ENCODE assay signal across 22 cellular contexts in the genomic region with DNA sequence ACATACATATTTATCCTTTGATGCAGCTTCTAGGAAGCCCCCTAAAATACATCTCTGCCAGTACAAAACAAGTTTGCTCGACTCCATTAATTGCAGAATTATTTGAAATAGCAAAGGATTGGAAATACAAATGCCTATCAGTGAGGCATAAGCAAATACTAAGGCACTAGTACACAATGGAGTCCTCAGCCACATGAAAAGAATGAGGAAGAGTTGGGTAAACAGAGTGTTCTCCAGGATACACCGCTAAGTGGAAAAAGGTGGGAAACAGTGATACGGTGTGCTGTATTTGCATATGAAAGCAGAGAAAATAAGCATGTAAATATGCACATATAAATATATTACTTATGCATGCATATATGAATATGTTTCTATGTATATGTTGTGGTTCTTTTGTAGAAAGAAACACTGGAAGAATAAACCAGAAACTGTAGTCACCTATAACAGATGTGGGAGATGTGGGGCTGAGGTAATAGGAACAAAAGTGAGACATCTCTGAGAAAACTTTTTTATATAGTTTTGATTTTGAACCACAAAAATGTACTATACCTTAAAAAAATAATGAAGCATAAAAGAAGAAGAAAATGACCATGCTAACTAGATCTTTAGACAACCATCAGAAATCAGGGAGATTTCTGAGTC.
"Had no signal": no experiment of that assay in that cellular context is flagged by ENCODE, and none has a peak within 500 bp of the region (broad histone marks: within the 10 kb centered on the region; RNA-seq: fewer than 3 reads in every experiment).

No MANE protein-coding gene starts in this region.

- H3K9me3 ChIP-seq: adrenal gland, lower lobe of right lung, prostate gland, right atrium auricular region, tibial artery had no signal

- DNase-seq: activated CD4-positive, alpha-beta T cell treated with anti-CD3 and anti-CD28 coated beads for 48 hours; activated CD4-positive, CD25-positive, alpha-beta regulatory T cell; activated CD8-positive, alpha-beta T cell treated with anti-CD3 and anti-CD28 coated beads, Interleukin-2, amount 10 ng/mL, durations not matched to agents 7 days and 5 days; activated effector memory CD4-positive, alpha-beta T cell treated with anti-CD3 and anti-CD28 coated beads, Interleukin-2, amount 50 U/mL, for 16 hours; activated T-cell treated with anti-CD3 and anti-CD28 coated beads, Interleukin-2, amount 50 U/mL, for 24 hours; adrenal gland; dermis blood vessel endothelial cell; effector memory CD8-positive, alpha-beta T cell; foreskin keratinocyte; hippocampal formation; left colon; lower lobe of right lung; naive thymus-derived CD8-positive, alpha-beta T cell; stimulated activated CD4-positive, alpha-beta T cell treated with anti-CD3 and anti-CD28 coated beads, Interleukin-12 subunit alpha, Interleukin-12 subunit beta, amount 100 ng/mL, for 4 hours; stimulated activated CD4-positive, alpha-beta T cell treated with anti-CD3 and anti-CD28 coated beads, Interleukin-1b, Interleukin-23, amount 100 ng/mL, for 48 hours; stimulated activated CD8-positive, alpha-beta memory T cell treated with anti-CD3 and anti-CD28 coated beads, Interleukin-4, amount 100 ng/mL, for 48 hours; stimulated activated naive CD4-positive, alpha-beta T cell treated with Interleukin-2 at 50 U/mL for 16 hours; tibial artery had no signal

- ATAC-seq: activated CD8-positive, alpha-beta T cell treated with anti-CD3 and anti-CD28 coated beads, Interleukin-2, amount 10 ng/mL, durations not matched to agents 7 days and 5 days; effector memory CD8-positive, alpha-beta T cell; foreskin keratinocyte; left colon; naive thymus-derived CD8-positive, alpha-beta T cell had no signal

- H3K36me3 ChIP-seq: adrenal gland, lower lobe of right lung, prostate gland, right atrium auricular region, tibial artery had no signal

- H3K27me3 ChIP-seq: adrenal gland, foreskin keratinocyte, right atrium auricular region had no signal

- H3K4me3 ChIP-seq: adrenal gland, lower lobe of right lung, prostate gland, right atrium auricular region, tibial artery had no signal

- H3K4me1 ChIP-seq: adrenal gland, lower lobe of right lung, prostate gland, right atrium auricular region, tibial artery had no signal

- FAIRE-seq: islet of Langerhans, urothelium cell line had no signal

- H3K27ac ChIP-seq: adrenal gland, foreskin keratinocyte, lower lobe of right lung, prostate gland, right atrium auricular region, tibial artery had no signal
